26 cellular contexts compared by ENCODE assay signal in the genomic region with DNA sequence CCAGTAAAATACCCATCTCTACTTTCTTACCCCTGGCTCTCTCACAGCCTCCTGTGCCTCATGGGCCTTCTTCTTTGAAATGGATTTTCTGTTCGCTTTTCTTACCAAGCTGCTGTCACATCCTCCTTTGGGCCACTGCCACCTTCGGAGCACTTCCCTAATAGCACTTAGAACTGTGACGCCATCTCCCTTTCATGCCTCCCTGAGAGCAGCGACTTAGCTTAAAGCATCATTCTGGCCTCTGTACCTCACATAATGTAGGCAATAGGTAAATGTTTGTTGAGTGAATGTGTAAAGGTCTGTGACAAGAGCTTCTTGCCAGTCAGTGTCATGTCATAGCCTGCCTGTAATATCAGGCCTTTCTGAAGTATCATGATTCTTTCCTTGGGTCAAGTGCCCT.
DNase-seq lines count a peak whose midpoint lies in the region; ATAC-seq, FAIRE-seq and TF ChIP-seq lines count a peak whose summit lies in the region.
"Had no signal": no experiment of that assay in that cellular context is flagged by ENCODE, and none has a peak within 500 bp of the region (broad histone marks: within the 10 kb centered on the region; RNA-seq: fewer than 3 reads in every experiment).

No MANE protein-coding gene starts in this region.

- no peaks in the 10 kb centered on the region for H3K36me3 ChIP-seq in upper lobe of right lung
- H3K36me3 ChIP-seq: BLaER1, esophagus muscularis mucosa, gastrocnemius medialis, ovary, sigmoid colon had no signal

- DNase-seq in SKM-1 treated with dmso at 0.1 percent for 144 hours (lab: John Stamatoyannopoulos, UW; ENCODE audit: unreplicated experiment): peak; percentile 19
- DNase-seq in SKM-1 (lab: John Stamatoyannopoulos, UW; ENCODE audit: unreplicated experiment): no peak
- peak; percentile 6 for DNase-seq in UCSD-AML1 (lab: John Stamatoyannopoulos, UW; ENCODE audit: unreplicated experiment)
- DNase-seq in left lobe of liver (ENCODE audit: low spot score): no peak
- no peak for DNase-seq in upper lobe of right lung
- DNase-seq in urothelium cell line (ENCODE audit: low spot score): no peak
- no peak for DNase-seq in cortex of kidney (lab: John Stamatoyannopoulos, UW)
- DNase-seq: activated CD4-positive, alpha-beta T cell treated with anti-CD3 and anti-CD28 coated beads, Interleukin-2, amount 50 U/mL, for 48 hours; activated CD4-positive, CD25-positive, alpha-beta regulatory T cell; activated naive CD8-positive, alpha-beta T cell treated with anti-CD3 and anti-CD28 coated beads, Interleukin-2, amount 10 ng/mL, durations not matched to agents 7 days and 5 days; effector CD8-positive, alpha-beta T cell; EL; naive thymus-derived CD8-positive, alpha-beta T cell; NCI-H187 treated with DMSO at 0.1 percent for 48 hours; NCI-H345; NCI-H82; ovary; sigmoid colon; stimulated activated CD4-positive, alpha-beta T cell treated with anti-CD3 and anti-CD28 coated beads, Interleukin-15, amount 100 ng/mL, for 24 hours had no signal

- FAIRE-seq in urothelium cell line (lab: Jason Lieb, UNC): no peak
- FAIRE-seq: H54, K562, keratinocyte had no signal

- intact Hi-C loops in upper lobe of right lung (cut with DNase I): no loop called here

- no peaks in the 10 kb centered on the region for H3K27me3 ChIP-seq in upper lobe of right lung
- H3K27me3 ChIP-seq: BLaER1, esophagus muscularis mucosa, gastrocnemius medialis, ovary, sigmoid colon had no signal

- no peaks in the 10 kb centered on the region for H3K9me3 ChIP-seq in upper lobe of right lung
- H3K9me3 ChIP-seq: BLaER1, esophagus muscularis mucosa, gastrocnemius medialis, ovary, sigmoid colon had no signal

- H3K27ac ChIP-seq in upper lobe of right lung: no peak overlapping the region
- H3K27ac ChIP-seq: BLaER1, esophagus muscularis mucosa, gastrocnemius medialis, ovary, sigmoid colon had no signal

- H3K4me1 ChIP-seq in upper lobe of right lung: peaks cover 26% of the 10 kb centered on the region
- H3K4me1 ChIP-seq: gastrocnemius medialis, sigmoid colon had no signal

- H3K4me3 ChIP-seq in upper lobe of right lung: no peak overlapping the region
- H3K4me3 ChIP-seq: BLaER1, esophagus muscularis mucosa, gastrocnemius medialis, K562, ovary, sigmoid colon had no signal

- peak; percentile 12 for ATAC-seq in left lobe of liver
- peak; percentile 48 for ATAC-seq in upper lobe of right lung
- ATAC-seq in GM21381 (IDR thresholded peaks at IDR 0.05; ENCODE audit: unreplicated experiment): no peak
- ATAC-seq: gastrocnemius medialis; K562; naive thymus-derived CD8-positive, alpha-beta T cell had no signal

- TF ChIP-seq CTCF in upper lobe of right lung (IDR thresholded peaks at IDR 0.05): no peak

Comparison
In these comparisons a context has a peak if more than half of its experiments do, and no peak if none do; other contexts are left out.
1. DNase-seq: peak in SKM-1 treated with dmso at 0.1 percent for 144 hours (single experiment) and UCSD-AML1 (single experiment); none in SKM-1 (single experiment), left lobe of liver (single experiment), upper lobe of right lung (single experiment), urothelium cell line (single experiment) and cortex of kidney (single experiment).